16 cellular contexts compared by ENCODE assay signal in genomic region chr19:34960103-34960805, GRCh38. TPM values are rescaled to one million over a fixed set of nuclear protein-coding genes. Genes with fewer than 3 reads are reported as not detected.
DNase-seq lines count a peak whose midpoint lies in the region; ATAC-seq and TF ChIP-seq lines count a peak whose summit lies in the region.
"Had no signal": no experiment of that assay in that cellular context is flagged by ENCODE, and none has a peak within 500 bp of the region (broad histone marks: within the 10 kb centered on the region; RNA-seq: fewer than 3 reads in every experiment).

No MANE protein-coding gene starts in this region.

- DNase-seq in activated CD4-positive, alpha-beta memory T cell treated with anti-CD3 and anti-CD28 coated beads, Interleukin-2, amount 10 ng/mL, durations not matched to agents 7 days and 5 days = no peak
- no peak for DNase-seq in activated CD4-positive, alpha-beta memory T cell treated with anti-CD3 and anti-CD28 coated beads for 36 hours
- DNase-seq in NCI-H226 (peak; percentile 33), endodermal cell (no peak), retinal pigment epithelial cell (ENCODE audit: low read depth) (peak; percentile 1), heart left ventricle (no peak)
- DNase-seq: ACHN; activated CD4-positive, alpha-beta T cell treated with anti-CD3 and anti-CD28 coated beads, Interleukin-2, amount 50 U/mL, for 48 hours; body of pancreas; MM.1S; NCI-H524; nephron progenitor cell had no signal

- 93 to 95% methylated on average over 6 to 8 of the region's 8 CpGs for WGBS in endodermal cell (ENCODE audit: insufficient coverage in 1 of 2, insufficient read length in 1 of 2), 2 experiments
- WGBS in heart left ventricle, 4 donors = 94 to 98% (median 97%) methylated on average over 8 of the region's 8 CpGs

- intact Hi-C loops in activated CD4-positive, alpha-beta memory T cell treated with anti-CD3 and anti-CD28 coated beads for 36 hours (cut with micrococcal nuclease) = loop anchor here (5.0 kb wide), 1 partner anchor 33 kb away; the partner anchor contains the start of gene ZNF30
- intact Hi-C loops in heart left ventricle (cut with DNase I) = no loop called here

- peaks cover 73% of the 10 kb centered on the region for H3K9me3 ChIP-seq in endodermal cell (ENCODE audit: control insufficient read depth, low read length)
- H3K9me3 ChIP-seq in heart left ventricle = peaks cover 7 to 72% (median 59%) of the 10 kb centered on the region in 12 donors

- H3K9me3 Mint-ChIP-seq in activated CD4-positive, alpha-beta memory T cell treated with anti-CD3 and anti-CD28 coated beads, Interleukin-2, amount 10 ng/mL, durations not matched to agents 7 days and 5 days = peaks cover 73% of the 10 kb centered on the region
- H3K9me3 Mint-ChIP-seq in activated CD4-positive, alpha-beta memory T cell treated with anti-CD3 and anti-CD28 coated beads for 36 hours = peaks cover 75% of the 10 kb centered on the region
- H3K9me3 Mint-ChIP-seq in endodermal cell = peaks cover 88% of the 10 kb centered on the region

- TF ChIP-seq CTCF in endodermal cell (conservative IDR thresholded peaks at IDR 0.05) = no peak
- TF ChIP-seq CTCF in retinal pigment epithelial cell (conservative IDR thresholded peaks at IDR 0.05; ENCODE audit: low read depth, low read length) = no peak
- no peak for TF ChIP-seq CTCF in heart left ventricle (IDR thresholded peaks at IDR 0.05)

- H3K27ac ChIP-seq in endodermal cell (ENCODE audit: low read depth, low read length) (no peak overlapping the region), heart left ventricle (no peak overlapping the region)
- H3K27ac ChIP-seq: body of pancreas had no signal

- H3K4me1 Mint-ChIP-seq in activated CD4-positive, alpha-beta memory T cell treated with anti-CD3 and anti-CD28 coated beads, Interleukin-2, amount 10 ng/mL, durations not matched to agents 7 days and 5 days = peaks cover 29% of the 10 kb centered on the region
- peaks cover 26% of the 10 kb centered on the region for H3K4me1 Mint-ChIP-seq in activated CD4-positive, alpha-beta memory T cell treated with anti-CD3 and anti-CD28 coated beads for 36 hours (ENCODE audit: low read depth)
- H3K4me1 Mint-ChIP-seq in endodermal cell = peaks cover 10% of the 10 kb centered on the region

- ATAC-seq in GM21367 (IDR thresholded peaks at IDR 0.05; ENCODE audit: unreplicated experiment) (no peak), heart left ventricle (no peak), GM18517 (IDR thresholded peaks at IDR 0.05; ENCODE audit: unreplicated experiment) (no peak)
- ATAC-seq: body of pancreas; esophagus mucosa; stimulated activated memory B cell treated with anti-CD40 and anti-IgM and Interleukin-4, amounts not matched to agents 10 μg/mL and 1 μg/mL and 100 μg/mL, for 72 hours had no signal

- no peak overlapping the region for H3K9ac ChIP-seq in endodermal cell (ENCODE audit: extremely low read depth, low read length, poor library complexity, severe bottlenecking)

- H3K27ac Mint-ChIP-seq in activated CD4-positive, alpha-beta memory T cell treated with anti-CD3 and anti-CD28 coated beads, Interleukin-2, amount 10 ng/mL, durations not matched to agents 7 days and 5 days = no peak overlapping the region
- no peak overlapping the region for H3K27ac Mint-ChIP-seq in activated CD4-positive, alpha-beta memory T cell treated with anti-CD3 and anti-CD28 coated beads for 36 hours
- no peak overlapping the region for H3K27ac Mint-ChIP-seq in endodermal cell
- H3K27ac Mint-ChIP-seq: nephron progenitor cell; stimulated activated memory B cell treated with anti-CD40 and anti-IgM and Interleukin-4, amounts not matched to agents 10 μg/mL and 1 μg/mL and 100 μg/mL, for 72 hours had no signal

- no peaks in the 10 kb centered on the region for H3K27me3 Mint-ChIP-seq in activated CD4-positive, alpha-beta memory T cell treated with anti-CD3 and anti-CD28 coated beads, Interleukin-2, amount 10 ng/mL, durations not matched to agents 7 days and 5 days
- no peaks in the 10 kb centered on the region for H3K27me3 Mint-ChIP-seq in activated CD4-positive, alpha-beta memory T cell treated with anti-CD3 and anti-CD28 coated beads for 36 hours
- peaks cover 2% of the 10 kb centered on the region for H3K27me3 Mint-ChIP-seq in endodermal cell (ENCODE audit: insufficient read depth)
- H3K27me3 Mint-ChIP-seq: stimulated activated memory B cell treated with anti-CD40 and anti-IgM and Interleukin-4, amounts not matched to agents 10 μg/mL and 1 μg/mL and 100 μg/mL, for 72 hours had no signal

- CTCF ChIA-PET in activated CD4-positive, alpha-beta memory T cell treated with anti-CD3 and anti-CD28 coated beads, Interleukin-2, amount 10 ng/mL, durations not matched to agents 7 days and 5 days (lab: Charles Lee) = no interaction called here
- CTCF ChIA-PET in activated CD4-positive, alpha-beta memory T cell treated with anti-CD3 and anti-CD28 coated beads for 36 hours (lab: Charles Lee) = no interaction called here

- POLR2A ChIA-PET in activated CD4-positive, alpha-beta memory T cell treated with anti-CD3 and anti-CD28 coated beads, Interleukin-2, amount 10 ng/mL, durations not matched to agents 7 days and 5 days (lab: Charles Lee) = interaction anchor here (0.7 kb wide), 2 partner anchors 29 to 152 kb away, joined by 3 read pairs; no protein-coding TSS in a partner anchor
- POLR2A ChIA-PET in activated CD4-positive, alpha-beta memory T cell treated with anti-CD3 and anti-CD28 coated beads for 36 hours (lab: Charles Lee) = no interaction called here

- TF ChIP-seq POLR2A in heart left ventricle (IDR thresholded peaks at IDR 0.05) = no peak

- H3K36me3 Mint-ChIP-seq in activated CD4-positive, alpha-beta memory T cell treated with anti-CD3 and anti-CD28 coated beads, Interleukin-2, amount 10 ng/mL, durations not matched to agents 7 days and 5 days (ENCODE audit: low read depth) = peaks cover 79% of the 10 kb centered on the region
- H3K36me3 Mint-ChIP-seq in activated CD4-positive, alpha-beta memory T cell treated with anti-CD3 and anti-CD28 coated beads for 36 hours = peaks cover 78% of the 10 kb centered on the region
- H3K36me3 Mint-ChIP-seq in endodermal cell (ENCODE audit: low read depth) = peaks cover 77% of the 10 kb centered on the region

- H3K36me3 ChIP-seq in endodermal cell (ENCODE audit: control insufficient read depth, insufficient read depth, low read length) = peaks cover 70% of the 10 kb centered on the region
- peaks cover 27 to 66% (median 45%) of the 10 kb centered on the region in 9 donors for H3K36me3 ChIP-seq in heart left ventricle

- H3K4me3 ChIP-seq in endodermal cell (ENCODE audit: low read length) (peak overlapping the region; percentile 99), retinal pigment epithelial cell (ENCODE audit: low read length) (no peak overlapping the region), heart left ventricle (no peak overlapping the region)
- H3K4me3 ChIP-seq: body of pancreas had no signal

- H3K4me1 ChIP-seq in endodermal cell (ENCODE audit: control insufficient read depth, insufficient read depth, low read length) = no peaks in the 10 kb centered on the region
- peaks cover 0 to 28% (median 13%) of the 10 kb centered on the region in 12 donors for H3K4me1 ChIP-seq in heart left ventricle

- H3K4me3 Mint-ChIP-seq in activated CD4-positive, alpha-beta memory T cell treated with anti-CD3 and anti-CD28 coated beads, Interleukin-2, amount 10 ng/mL, durations not matched to agents 7 days and 5 days = peak overlapping the region; percentile 1
- H3K4me3 Mint-ChIP-seq in activated CD4-positive, alpha-beta memory T cell treated with anti-CD3 and anti-CD28 coated beads for 36 hours = no peak overlapping the region
- no peak overlapping the region for H3K4me3 Mint-ChIP-seq in endodermal cell
- H3K4me3 Mint-ChIP-seq: nephron progenitor cell; stimulated activated memory B cell treated with anti-CD40 and anti-IgM and Interleukin-4, amounts not matched to agents 10 μg/mL and 1 μg/mL and 100 μg/mL, for 72 hours had no signal

- no peaks in the 10 kb centered on the region for H3K27me3 ChIP-seq in endodermal cell (ENCODE audit: control insufficient read depth, insufficient read depth, low read length, poor library complexity, severe bottlenecking)
- H3K27me3 ChIP-seq in heart left ventricle = no peaks in the 10 kb centered on the region
- H3K27me3 ChIP-seq: body of pancreas had no signal

RNA-seq across cellular contexts. Expression of gene ZNF792, which starts 3.8 kb away (rescaled TPM):
- total RNA-seq in activated CD4-positive, alpha-beta memory T cell treated with anti-CD3 and anti-CD28 coated beads, Interleukin-2, amount 10 ng/mL, durations not matched to agents 7 days and 5 days = 10 to 100 TPM; 18.3 to 18.9 TPM
- 1 to 10 TPM; 6.4 to 6.9 TPM for total RNA-seq in activated CD4-positive, alpha-beta memory T cell treated with anti-CD3 and anti-CD28 coated beads for 36 hours
- total RNA-seq in endodermal cell = 10 to 100 TPM; 30.2 to 32.1 TPM
- 4.6 TPM for polyA plus RNA-seq in endodermal cell (2013, experiment 1 of 2)
- 5.4 TPM for polyA plus RNA-seq in endodermal cell (2013, experiment 2 of 2)
- 1 to 10 TPM; 2.7 to 8.2 (median 4.2) TPM for total RNA-seq in heart left ventricle
- 1 to 10 TPM; 1.3 to 2.2 TPM for polyA plus RNA-seq in heart left ventricle

RNA-seq across cellular contexts. Expression of gene ZNF30, which starts 33.6 kb away (rescaled TPM):
- total RNA-seq in activated CD4-positive, alpha-beta memory T cell treated with anti-CD3 and anti-CD28 coated beads, Interleukin-2, amount 10 ng/mL, durations not matched to agents 7 days and 5 days = 1 to 10 TPM; 2.8 to 3.1 TPM
- 1 to 10 TPM; 3.7 to 4.2 TPM for total RNA-seq in activated CD4-positive, alpha-beta memory T cell treated with anti-CD3 and anti-CD28 coated beads for 36 hours
- total RNA-seq in endodermal cell = 1 to 10 TPM; 4.6 to 6.8 TPM
- polyA plus RNA-seq in endodermal cell (2013, experiment 1 of 2) = 5.4 TPM
- polyA plus RNA-seq in endodermal cell (2013, experiment 2 of 2) = 5.2 TPM
- total RNA-seq in heart left ventricle = 10 to 100 TPM in 1 of 9 donors, 1 to 10 TPM in 7, under 1 TPM in 1; 0.95 to 13.4 (median 2.8) TPM
- polyA plus RNA-seq in heart left ventricle = 1 to 10 TPM; 1.8 TPM

RNA-seq across cellular contexts. Expression of gene GRAMD1A, which starts 39.9 kb away (rescaled TPM):
- total RNA-seq in activated CD4-positive, alpha-beta memory T cell treated with anti-CD3 and anti-CD28 coated beads, Interleukin-2, amount 10 ng/mL, durations not matched to agents 7 days and 5 days = 100 to 1,000 TPM in 1 of 2 experiments, 10 to 100 TPM in 1; 98.2 to 106 TPM
- 100 to 1,000 TPM; 204 to 223 TPM for total RNA-seq in activated CD4-positive, alpha-beta memory T cell treated with anti-CD3 and anti-CD28 coated beads for 36 hours
- total RNA-seq in endodermal cell = 100 to 1,000 TPM; 115 to 137 TPM
- 101 TPM for polyA plus RNA-seq in endodermal cell (2013, experiment 1 of 2)
- 87.3 TPM for polyA plus RNA-seq in endodermal cell (2013, experiment 2 of 2)
- 10 to 100 TPM; 21.8 to 64.5 (median 29.0) TPM for total RNA-seq in heart left ventricle
- polyA plus RNA-seq in heart left ventricle = 10 to 100 TPM; 31.3 to 36.3 TPM

Comparison
In these comparisons a context has a peak if more than half of its experiments do, and no peak if none do; other contexts are left out.
1. DNase-seq: peak in NCI-H226 (single experiment) and retinal pigment epithelial cell (single experiment); none in activated CD4-positive, alpha-beta memory T cell treated with anti-CD3 and anti-CD28 coated beads, Interleukin-2, amount 10 ng/mL, durations not matched to agents 7 days and 5 days (single experiment), activated CD4-positive, alpha-beta memory T cell treated with anti-CD3 and anti-CD28 coated beads for 36 hours (single experiment), endodermal cell (single experiment) and heart left ventricle (0 of 5).